8 cellular contexts compared by ENCODE assay signal in genomic region chr19:51570962-51571575, GRCh38.
DNase-seq lines count a peak whose midpoint lies in the region; ATAC-seq and TF ChIP-seq lines count a peak whose summit lies in the region.

TSS of gene ZNF175 (plus strand) at chr19:51571283. CDS start at chr19:51573330, 2,047 bp downstream.

- H3K27ac ChIP-seq in OCI-LY1 (ENCODE audit: low read depth, low read length, poor library complexity, severe bottlenecking): peak within 1 kb of the TSS; percentile 18
- no peak within 1 kb of the TSS for H3K27ac ChIP-seq in epithelial cell of prostate

- no peaks in the 10 kb centered on the region for H3K27me3 ChIP-seq in OCI-LY1 (ENCODE audit: insufficient read depth, low read length)

- H3K9ac ChIP-seq in OCI-LY1 (ENCODE audit: low read length): peak within 1 kb of the TSS; percentile 67

- DNase-seq in CD1c-positive myeloid dendritic cell (ENCODE audit: extremely low spot score): peak; percentile 97
- peak; percentile 95 for DNase-seq in HS-5 (ENCODE audit: low read depth)
- peak; percentile 75 for DNase-seq in activated T-cell treated with anti-CD3 and anti-CD28 coated beads for 1 hour (ENCODE audit: low read depth)
- peak; percentile 65 for DNase-seq in epithelial cell of prostate (ENCODE audit: low read depth, low spot score)
- peak; percentile 94 for DNase-seq in middle frontal gyrus (ENCODE audit: extremely low spot score, low spot score)
- DNase-seq in stimulated activated CD8-positive, alpha-beta memory T cell treated with anti-CD3 and anti-CD28 coated beads, Interleukin-15, amount 100 ng/mL, for 48 hours (ENCODE audit: low read depth in 2 of 2): peak; percentile 78 to 83

- no peaks in the 10 kb centered on the region for H3K9me2 ChIP-seq in OCI-LY1 (ENCODE audit: low read depth, low read length)

- no peaks in the 10 kb centered on the region for H3F3A ChIP-seq in OCI-LY1 (ENCODE audit: insufficient read depth, low read length)

- peak; percentile 69 for ATAC-seq in GM19455 (IDR thresholded peaks at IDR 0.05; ENCODE audit: unreplicated experiment)

- H3K36me3 ChIP-seq in OCI-LY1 (ENCODE audit: insufficient read depth, low read length): peaks cover 29% of the 10 kb centered on the region; the same call in 1 of the 2 replicates

- peaks cover 20% of the 10 kb centered on the region for H3K4me1 ChIP-seq in OCI-LY1 (ENCODE audit: insufficient read depth, low read length, severe bottlenecking)

- TF ChIP-seq CTCF in OCI-LY1 (IDR thresholded peaks at IDR 0.05; ENCODE audit: low read length): no peak

- H3K4me2 ChIP-seq in OCI-LY1 (ENCODE audit: low read length): peak within 1 kb of the TSS; percentile 98

- H4K20me1 ChIP-seq in OCI-LY1 (ENCODE audit: insufficient read depth, low read length): no peaks in the 10 kb centered on the region

- peak within 1 kb of the TSS; percentile 90; the same call in 1 of the 2 replicates for H2AFZ ChIP-seq in OCI-LY1 (ENCODE audit: low read length)

- H3K79me2 ChIP-seq in OCI-LY1 (ENCODE audit: insufficient read depth, low read length): peaks cover 4% of the 10 kb centered on the region; the same call in 1 of the 2 replicates

- peak within 1 kb of the TSS; percentile 83 for H3K4me3 ChIP-seq in OCI-LY1 (ENCODE audit: low read depth, low read length, poor library complexity, severe bottlenecking)

- no peaks in the 10 kb centered on the region for H3K9me3 ChIP-seq in OCI-LY1 (ENCODE audit: low read length)
